Comparison of ENCODE assay signal across 37 cellular contexts in genomic region chr3:145760036-145760435, GRCh38.
"Had no signal": no experiment of that assay in that cellular context is flagged by ENCODE, and none has a peak within 500 bp of the region (broad histone marks: within the 10 kb centered on the region; RNA-seq: fewer than 3 reads in every experiment).

No MANE protein-coding gene starts in this region.

- H3K27ac Mint-ChIP-seq: activated B cell treated with CpG ODN at 0.5 μM for 24 hours; activated CD4-positive, alpha-beta memory T cell treated with anti-CD3 and anti-CD28 coated beads for 36 hours; activated CD4-positive, alpha-beta T cell treated with anti-CD3 and anti-CD28 coated beads, Interleukin-2, amount 10 ng/mL, durations not matched to agents 24 days and 14 days; activated CD8-positive, alpha-beta T cell treated with anti-CD3 and anti-CD28 coated beads for 36 hours; activated naive CD4-positive, alpha-beta T cell treated with anti-CD3 and anti-CD28 coated beads for 36 hours; activated naive CD4-positive, alpha-beta T cell treated with anti-CD3 and anti-CD28 coated beads, Interleukin-2, amount 50 U/mL, for 72 hours; activated naive CD8-positive, alpha-beta T cell treated with anti-CD3 and anti-CD28 coated beads for 36 hours; activated T-cell treated with anti-CD3 and anti-CD28 coated beads, Interleukin-2, amount 50 U/mL, for 72 hours; activated T-helper 1 cell treated with anti-CD3 and anti-CD28 coated beads, Interleukin-12 subunit alpha, Interleukin-12 subunit beta, Interleukin-2, Interleukin-4 antibody, amounts not matched to agents 30 ng/mL and 10 ng/mL and 1 ng/mL, durations not matched to agents 14 hours and 24 hours and 36 hours; activated T-helper 17 cell treated with anti-CD3 and anti-CD28 coated beads, Interleukin-2, amount 50 U/mL, for 72 hours; T-helper 1 cell treated with Interleukin-12 subunit alpha and Interleukin-12 subunit beta and Interleukin-4 antibody, amounts not matched to agents 30 μg/mL and 1 μg/mL, for 36 hours; T-helper 2 cell treated with Interferon-gamma antibody and Interleukin-4, amounts not matched to agents 5 μg/mL and 100 μg/mL, for 36 hours had no signal

- H3K4me3 ChIP-seq: adrenal gland, body of pancreas, breast epithelium had no signal

- ATAC-seq: activated CD8-positive, alpha-beta T cell treated with anti-CD3 and anti-CD28 coated beads for 36 hours; activated naive CD4-positive, alpha-beta T cell treated with anti-CD3 and anti-CD28 coated beads, Interleukin-2, amount 50 U/mL, for 72 hours; activated T-cell treated with anti-CD3 and anti-CD28 coated beads, Interleukin-2, amount 50 U/mL, for 4 hours; activated T-cell treated with anti-CD3 and anti-CD28 coated beads, Interleukin-2, amount 50 U/mL, for 72 hours; activated T-helper 17 cell treated with anti-CD3 and anti-CD28 coated beads, Interleukin-2, amount 50 U/mL, for 72 hours; body of pancreas had no signal

- FAIRE-seq: astrocyte, TTC549 had no signal

- H3K27me3 ChIP-seq: adrenal gland, brain microvascular endothelial cell, breast epithelium had no signal

- H3K27ac ChIP-seq: adrenal gland, body of pancreas, brain microvascular endothelial cell, breast epithelium, VCaP had no signal

- H3K9me3 Mint-ChIP-seq: activated B cell treated with CpG ODN at 0.5 μM for 24 hours; activated CD4-positive, alpha-beta memory T cell treated with anti-CD3 and anti-CD28 coated beads for 36 hours; activated CD4-positive, alpha-beta T cell treated with anti-CD3 and anti-CD28 coated beads, Interleukin-2, amount 10 ng/mL, durations not matched to agents 24 days and 14 days; activated CD8-positive, alpha-beta T cell treated with anti-CD3 and anti-CD28 coated beads for 36 hours; activated naive CD8-positive, alpha-beta T cell treated with anti-CD3 and anti-CD28 coated beads for 36 hours; activated T-helper 1 cell treated with anti-CD3 and anti-CD28 coated beads, Interleukin-12 subunit alpha, Interleukin-12 subunit beta, Interleukin-2, Interleukin-4 antibody, amounts not matched to agents 30 ng/mL and 10 ng/mL and 1 ng/mL, durations not matched to agents 14 hours and 24 hours and 36 hours; activated T-helper 17 cell treated with anti-CD3 and anti-CD28 coated beads, Interleukin-2, amount 50 U/mL, for 72 hours; T-helper 1 cell treated with Interleukin-12 subunit alpha and Interleukin-12 subunit beta and Interleukin-4 antibody, amounts not matched to agents 30 μg/mL and 1 μg/mL, for 36 hours; T-helper 2 cell treated with Interferon-gamma antibody and Interleukin-4, amounts not matched to agents 5 μg/mL and 100 μg/mL, for 36 hours had no signal

- H3K9me3 ChIP-seq: adrenal gland, body of pancreas, breast epithelium had no signal

- H3K4me3 Mint-ChIP-seq: activated B cell treated with CpG ODN at 0.5 μM for 24 hours; activated CD4-positive, alpha-beta memory T cell treated with anti-CD3 and anti-CD28 coated beads for 36 hours; activated CD4-positive, alpha-beta T cell treated with anti-CD3 and anti-CD28 coated beads, Interleukin-2, amount 10 ng/mL, durations not matched to agents 24 days and 14 days; activated CD8-positive, alpha-beta T cell treated with anti-CD3 and anti-CD28 coated beads for 36 hours; activated naive CD4-positive, alpha-beta T cell treated with anti-CD3 and anti-CD28 coated beads for 36 hours; activated naive CD8-positive, alpha-beta T cell treated with anti-CD3 and anti-CD28 coated beads for 36 hours; activated T-cell treated with anti-CD3 and anti-CD28 coated beads, Interleukin-2, amount 50 U/mL, for 4 hours; activated T-cell treated with anti-CD3 and anti-CD28 coated beads, Interleukin-2, amount 50 U/mL, for 72 hours; activated T-helper 1 cell treated with anti-CD3 and anti-CD28 coated beads, Interleukin-12 subunit alpha, Interleukin-12 subunit beta, Interleukin-2, Interleukin-4 antibody, amounts not matched to agents 30 ng/mL and 10 ng/mL and 1 ng/mL, durations not matched to agents 14 hours and 24 hours and 36 hours; activated T-helper 17 cell treated with anti-CD3 and anti-CD28 coated beads, Interleukin-2, amount 50 U/mL, for 72 hours; T-helper 1 cell treated with Interleukin-12 subunit alpha and Interleukin-12 subunit beta and Interleukin-4 antibody, amounts not matched to agents 30 μg/mL and 1 μg/mL, for 36 hours; T-helper 2 cell treated with Interferon-gamma antibody and Interleukin-4, amounts not matched to agents 5 μg/mL and 100 μg/mL, for 36 hours had no signal

- DNase-seq: activated B cell treated with CpG ODN at 0.5 μM for 24 hours; activated CD4-positive, alpha-beta memory T cell treated with anti-CD3 and anti-CD28 coated beads for 36 hours; activated CD4-positive, alpha-beta T cell treated with anti-CD3 and anti-CD28 coated beads for 4 hours; activated CD4-positive, alpha-beta T cell treated with anti-CD3 and anti-CD28 coated beads, Interleukin-2, amount 10 ng/mL, durations not matched to agents 24 days and 14 days; activated CD4-positive, alpha-beta T cell treated with anti-CD3 and anti-CD28 coated beads, Interleukin-2, amount 50 U/mL, for 1 hour; activated CD4-positive, alpha-beta T cell treated with anti-CD3 and anti-CD28 coated beads, Interleukin-2, amount 50 U/mL, for 4 hours; activated CD4-positive, CD25-positive, alpha-beta regulatory T cell treated with anti-CD3 and anti-CD28 coated beads, Interleukin-2, amount 50 U/mL, for 72 hours; activated CD8-positive, alpha-beta memory T cell treated with anti-CD3 and anti-CD28 coated beads, Interleukin-2, amount 50 U/mL, for 4 hours; activated CD8-positive, alpha-beta T cell treated with anti-CD3 and anti-CD28 coated beads for 36 hours; activated effector memory CD4-positive, alpha-beta T cell treated with anti-CD3 and anti-CD28 coated beads, Interleukin-2, amount 50 U/mL, for 16 hours; activated gamma-delta T cell treated with Interleukin-2 at 50 U/mL for 16 hours; activated naive CD4-positive, alpha-beta T cell; activated naive CD4-positive, alpha-beta T cell treated with anti-CD3 and anti-CD28 coated beads for 36 hours; activated naive CD4-positive, alpha-beta T cell treated with anti-CD3 and anti-CD28 coated beads, Interleukin-2, amount 50 U/mL, for 16 hours; activated naive CD8-positive, alpha-beta T cell treated with anti-CD3 and anti-CD28 coated beads for 36 hours; activated T-cell treated with anti-CD3 and anti-CD28 coated beads for 4 hours; activated T-cell treated with anti-CD3 and anti-CD28 coated beads, Interleukin-2, amount 50 U/mL, for 1 hour; activated T-cell treated with anti-CD3 and anti-CD28 coated beads, Interleukin-2, amount 50 U/mL, for 4 hours; activated T-cell treated with anti-CD3 and anti-CD28 coated beads, Interleukin-2, amount 50 U/mL, for 72 hours; adrenal gland; amniotic stem cell; aorta; body of pancreas; brain microvascular endothelial cell; central memory CD4-positive, alpha-beta T cell; T-helper 1 cell; T-helper 2 cell; T-helper 9 cell had no signal

- H3K4me1 Mint-ChIP-seq: activated B cell treated with CpG ODN at 0.5 μM for 24 hours; activated CD4-positive, alpha-beta T cell treated with anti-CD3 and anti-CD28 coated beads, Interleukin-2, amount 10 ng/mL, durations not matched to agents 24 days and 14 days; activated naive CD8-positive, alpha-beta T cell treated with anti-CD3 and anti-CD28 coated beads for 36 hours; activated T-helper 17 cell treated with anti-CD3 and anti-CD28 coated beads, Interleukin-2, amount 50 U/mL, for 72 hours had no signal

- H3K36me3 Mint-ChIP-seq: activated CD4-positive, alpha-beta memory T cell treated with anti-CD3 and anti-CD28 coated beads for 36 hours; activated naive CD4-positive, alpha-beta T cell treated with anti-CD3 and anti-CD28 coated beads, Interleukin-2, amount 50 U/mL, for 72 hours; activated naive CD8-positive, alpha-beta T cell treated with anti-CD3 and anti-CD28 coated beads for 36 hours had no signal

- H3K4me1 ChIP-seq: adrenal gland, body of pancreas, breast epithelium had no signal

- H3K36me3 ChIP-seq: adrenal gland, brain microvascular endothelial cell, breast epithelium had no signal
